In the genomic region with DNA sequence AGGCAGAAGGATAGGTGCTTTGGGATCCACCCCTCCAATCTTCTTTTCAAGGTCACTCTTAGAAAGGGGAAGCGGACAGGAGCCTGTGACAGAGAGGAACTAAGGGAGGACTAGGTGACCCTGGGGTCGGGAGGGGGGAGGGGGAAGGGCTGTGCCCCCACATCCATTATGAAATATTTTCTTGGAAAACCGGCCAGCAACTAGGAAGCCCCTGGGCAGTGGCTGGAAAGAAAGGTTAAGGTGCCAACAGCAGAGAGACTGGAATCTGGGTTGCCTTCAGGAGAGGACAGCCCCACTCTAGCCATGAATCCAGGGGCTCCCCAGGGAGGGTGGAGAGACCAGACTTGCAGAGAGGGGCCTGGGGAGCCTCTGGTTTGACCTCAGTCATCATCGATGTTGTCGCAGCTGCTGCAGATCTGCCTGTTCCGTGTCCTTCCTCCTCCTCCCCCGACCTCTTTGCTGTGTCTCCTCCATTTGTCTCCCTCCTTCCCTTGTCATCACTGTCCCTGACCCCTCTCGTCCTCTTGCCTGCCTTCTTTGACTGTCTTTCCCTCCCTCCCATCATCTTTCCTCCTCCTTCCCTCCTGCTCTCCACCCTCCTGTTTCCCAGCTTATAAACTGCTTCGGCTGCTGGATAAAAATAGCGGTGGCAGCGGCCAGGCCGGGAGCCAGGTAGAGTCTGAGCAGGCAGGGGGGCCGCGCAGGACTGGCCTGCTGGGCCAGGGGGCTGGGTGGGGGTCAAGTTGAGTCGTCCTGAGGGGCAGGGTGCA, we compare ENCODE assay signal across 1 cellular context.
TF ChIP-seq lines count a peak whose summit lies in the region.

No MANE protein-coding gene starts in this region.

TF ChIP-seq in IMR-90, 13 proteins besides CTCF, POLR2A, EP300 and RAD21:
- TF ChIP-seq SMC3 (IDR thresholded peaks at IDR 0.05; ENCODE audit: low read depth, low read length), result no peak
- TF ChIP-seq FOS (IDR thresholded peaks at IDR 0.05; ENCODE audit: low read depth, low read length), result no peak
- no peak for TF ChIP-seq MXI1 (IDR thresholded peaks at IDR 0.05; ENCODE audit: borderline replicate concordance, low read depth, low read length)
- no peak for TF ChIP-seq CEBPB (IDR thresholded peaks at IDR 0.05; ENCODE audit: low read depth, low read length)
- TF ChIP-seq, protein P1, sequence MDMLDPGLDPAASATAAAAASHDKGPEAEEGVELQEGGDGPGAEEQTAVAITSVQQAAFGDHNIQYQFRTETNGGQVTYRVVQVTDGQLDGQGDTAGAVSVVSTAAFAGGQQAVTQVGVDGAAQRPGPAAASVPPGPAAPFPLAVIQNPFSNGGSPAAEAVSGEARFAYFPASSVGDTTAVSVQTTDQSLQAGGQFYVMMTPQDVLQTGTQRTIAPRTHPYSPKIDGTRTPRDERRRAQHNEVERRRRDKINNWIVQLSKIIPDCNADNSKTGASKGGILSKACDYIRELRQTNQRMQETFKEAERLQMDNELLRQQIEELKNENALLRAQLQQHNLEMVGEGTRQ (IDR thresholded peaks at IDR 0.05; ENCODE audit: low read depth, low read length), result no peak
- no peak for TF ChIP-seq BHLHE40 (IDR thresholded peaks at IDR 0.05; ENCODE audit: low read depth, low read length)
- TF ChIP-seq NFE2L2 (IDR thresholded peaks at IDR 0.05; ENCODE audit: low read depth, low read length), result no peak
- TF ChIP-seq CHD1 (IDR thresholded peaks at IDR 0.05; ENCODE audit: low read depth, low read length), result no peak
- no peak for TF ChIP-seq ELK1 (IDR thresholded peaks at IDR 0.05; ENCODE audit: borderline replicate concordance, low read depth, low read length)
- TF ChIP-seq MAZ (IDR thresholded peaks at IDR 0.05; ENCODE audit: borderline replicate concordance, low read depth, low read length), result no peak
- no peak for TF ChIP-seq MAFK (IDR thresholded peaks at IDR 0.05; ENCODE audit: low read depth, low read length)
- no peak for TF ChIP-seq RCOR1 (IDR thresholded peaks at IDR 0.05; ENCODE audit: insufficient replicate concordance, low read length)
- TF ChIP-seq RFX5 (IDR thresholded peaks at IDR 0.05; ENCODE audit: low read depth, low read length), result no peak
TF ChIP-seq in IMR-90: peak in this region for 0.
